ENCODE assay signal across 8 cellular contexts in genomic region chr7:133252858-133253521, GRCh38. TPM values are rescaled to one million over a fixed set of nuclear protein-coding genes. Genes with fewer than 3 reads are reported as not detected.
DNase-seq lines count a peak whose midpoint lies in the region; ATAC-seq and TF ChIP-seq lines count a peak whose summit lies in the region.

EXOC4 (plus strand) TSS chr7:133253078.

- DNase-seq in NCI-H1436 (lab: John Stamatoyannopoulos, UW) (peak; percentile 98), T follicular helper cell (ENCODE audit: low read depth) (peak; percentile 89), adipocyte (ENCODE audit: low read depth) (peak; percentile 99), cardiac muscle cell (ENCODE audit: low read depth in 1 of 2, low spot score in 1 of 2) (peak; percentile 98), tibial nerve (ENCODE audit: low spot score in 2 of 2) (peak; percentile 79 to 89)

- peak in 1 of 2 donors; percentile 44 for TF ChIP-seq POLR2A in tibial nerve (IDR thresholded peaks at IDR 0.05)

- no peaks in the 10 kb centered on the region for H3K4me1 ChIP-seq in adipocyte (ENCODE audit: control insufficient read depth, insufficient read depth, low read length)
- peaks cover 6% of the 10 kb centered on the region for H3K4me1 ChIP-seq in cardiac muscle cell (ENCODE audit: low read depth)
- H3K4me1 ChIP-seq in parathyroid adenoma = no peaks in the 10 kb centered on the region
- H3K4me1 ChIP-seq in tibial nerve = peaks cover 0 to 25% (median 2%) of the 10 kb centered on the region in 4 donors

- H3K4me2 ChIP-seq in parathyroid adenoma (ENCODE audit: low read length) = peak within 1 kb of the TSS; percentile 88

- H2AFZ ChIP-seq in parathyroid adenoma = peak within 1 kb of the TSS; percentile 87

- H3K36me3 ChIP-seq in adipocyte (ENCODE audit: control insufficient read depth, insufficient read depth, low read length, severe bottlenecking) (no peaks in the 10 kb centered on the region), cardiac muscle cell (no peaks in the 10 kb centered on the region), parathyroid adenoma (ENCODE audit: control insufficient read depth, insufficient read depth, low read length) (no peaks in the 10 kb centered on the region), tibial nerve (no peaks in the 10 kb centered on the region)

- H3K9me3 ChIP-seq in adipocyte (ENCODE audit: control insufficient read depth, low read length) (peaks cover 11% of the 10 kb centered on the region), cardiac muscle cell (ENCODE audit: low read depth) (no peaks in the 10 kb centered on the region), parathyroid adenoma (ENCODE audit: control insufficient read depth, low read length) (no peaks in the 10 kb centered on the region), tibial nerve (no peaks in the 10 kb centered on the region)

- H3K9ac ChIP-seq in adipocyte (ENCODE audit: low read length) (peak within 1 kb of the TSS; percentile 95), parathyroid adenoma (peak within 1 kb of the TSS; percentile 38)

- peaks cover 31% of the 10 kb centered on the region for H3K79me2 ChIP-seq in parathyroid adenoma

- H3K4me3 ChIP-seq in GM12875 (ENCODE audit: low read depth, low read length) = peak within 1 kb of the TSS; percentile 64
- H3K4me3 ChIP-seq in adipocyte (ENCODE audit: low read length) = peak within 1 kb of the TSS; percentile 96
- peak within 1 kb of the TSS; percentile 68 for H3K4me3 ChIP-seq in cardiac muscle cell
- peak within 1 kb of the TSS; percentile 78 for H3K4me3 ChIP-seq in parathyroid adenoma (ENCODE audit: low read depth, low read length)
- peak within 1 kb of the TSS; percentile 60 to 94 (median 76) for H3K4me3 ChIP-seq in tibial nerve

- TF ChIP-seq EP300 in tibial nerve (IDR thresholded peaks at IDR 0.05) = peak in 1 of 2 donors; percentile 82

- no peak for TF ChIP-seq CTCF in GM12875 (IDR thresholded peaks at IDR 0.05; ENCODE audit: borderline replicate concordance, insufficient read depth, low read depth, low read length)
- TF ChIP-seq CTCF in cardiac muscle cell (IDR thresholded peaks at IDR 0.05; ENCODE audit: low read depth, low read length) = no peak
- no peak for TF ChIP-seq CTCF in parathyroid adenoma (IDR thresholded peaks at IDR 0.05)
- TF ChIP-seq CTCF in tibial nerve (IDR thresholded peaks at IDR 0.05) = peak in 1 of 5 experiments; percentile 13

- WGBS in tibial nerve, 2 donors = 0 to 1% methylated on average over 22 to 25 of the region's 25 CpGs

- peak within 1 kb of the TSS; percentile 92 for H3K27ac ChIP-seq in cardiac muscle cell
- H3K27ac ChIP-seq in parathyroid adenoma = peak within 1 kb of the TSS; percentile 50
- peak within 1 kb of the TSS; percentile 56 to 91 (median 88) for H3K27ac ChIP-seq in tibial nerve

- ATAC-seq in HG02798 (IDR thresholded peaks at IDR 0.05; ENCODE audit: poor library complexity, unreplicated experiment) = peak; percentile 99

- H3K27me3 ChIP-seq in adipocyte (replicated peaks; ENCODE audit: control insufficient read depth, insufficient read depth, low read length) (no peaks in the 10 kb centered on the region), cardiac muscle cell (no peaks in the 10 kb centered on the region), parathyroid adenoma (ENCODE audit: control insufficient read depth, insufficient read depth, low read length) (no peaks in the 10 kb centered on the region), tibial nerve (no peaks in the 10 kb centered on the region)

RNA-seq across cellular contexts. Expression of gene EXOC4, which starts in this region (rescaled TPM):
- total RNA-seq in cardiac muscle cell (29.4 and 46.0 TPM in 2 replicates), tibial nerve (100 to 1,000 TPM in 1 of 4 donors, 10 to 100 TPM in 3; 70.0 to 104 (median 85.8) TPM)
- polyA plus RNA-seq in cardiac muscle cell = 29.7 and 33.6 TPM in 2 replicates

Comparison
In these comparisons a context has a peak if more than half of its experiments do, and no peak if none do; other contexts are left out.
1. Peak in every context shown above with its lines: DNase-seq, ATAC-seq, H3K4me3 ChIP-seq and H3K27ac ChIP-seq.